8 cellular contexts compared by ENCODE assay signal in the genomic region with DNA sequence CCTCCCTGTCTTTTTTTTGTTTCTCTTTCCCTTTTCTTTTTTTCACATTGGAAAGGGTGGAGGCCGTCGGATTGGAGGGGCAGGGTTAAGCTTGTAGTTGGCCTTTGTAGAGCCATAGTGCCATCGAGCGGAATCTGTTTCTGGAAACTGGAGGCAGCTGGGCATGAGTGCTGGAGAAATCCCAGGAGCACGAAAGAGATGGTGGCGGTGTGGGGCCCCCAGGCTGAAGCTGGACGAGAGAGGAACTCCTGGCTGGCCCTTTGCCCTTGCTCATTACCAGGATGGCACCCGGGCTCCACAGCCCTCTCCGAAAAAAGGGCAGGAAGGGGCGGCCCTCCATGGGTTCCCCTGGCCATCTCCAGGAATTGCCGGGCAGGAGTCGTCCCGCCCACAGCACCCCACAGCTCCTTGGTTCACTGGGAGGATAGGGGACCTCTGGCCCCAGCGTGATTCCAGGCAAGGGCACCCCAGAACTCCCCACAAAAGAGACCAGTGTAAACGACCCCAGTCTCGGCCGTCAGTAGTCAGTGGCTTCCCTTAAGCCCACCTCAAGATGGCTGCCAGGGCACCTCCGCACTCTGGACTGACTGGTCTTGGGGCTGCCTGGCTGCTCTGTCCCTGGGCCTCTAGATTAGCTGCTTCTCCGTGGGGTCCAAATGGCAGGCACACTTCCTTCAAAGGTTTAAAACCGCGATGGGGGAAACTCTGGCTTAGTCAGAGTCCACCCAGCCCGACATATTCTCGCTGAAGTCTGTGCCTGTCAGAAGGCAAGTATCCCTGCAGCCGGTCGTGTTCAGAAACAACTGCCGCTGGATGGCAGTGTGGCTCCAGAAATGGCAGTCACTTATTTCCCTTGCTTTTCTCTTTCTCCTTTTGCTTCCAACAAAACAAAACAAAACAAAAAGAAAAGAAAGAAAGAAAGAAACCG.
A peak's percentile ranks its signal among the peaks of the same experiment; 100 is the strongest.
DNase-seq lines count a peak whose midpoint lies in the region; ATAC-seq and TF ChIP-seq lines count a peak whose summit lies in the region.

No MANE protein-coding gene starts in this region.

- H3K9me3 Mint-ChIP-seq in activated T-helper 17 cell treated with anti-CD3 and anti-CD28 coated beads, Interleukin-2, amount 50 U/mL, for 72 hours: no peaks in the 10 kb centered on the region
- peaks cover 27% of the 10 kb centered on the region for H3K9me3 Mint-ChIP-seq in neural progenitor cell

- ATAC-seq in GM21717 (IDR thresholded peaks at IDR 0.05; ENCODE audit: unreplicated experiment): peak; percentile 62
- peak; percentile 28 for ATAC-seq in activated T-helper 17 cell treated with anti-CD3 and anti-CD28 coated beads, Interleukin-2, amount 50 U/mL, for 72 hours (replicated peaks)

- no peak for DNase-seq in AG04450 (ENCODE audit: low read depth, low spot score)
- DNase-seq in NOMO-1 treated with dmso at 0.1 percent for 144 hours (lab: John Stamatoyannopoulos, UW; ENCODE audit: unreplicated experiment): peak; percentile 31
- DNase-seq in fibroblast of lung (ENCODE audit: low read depth in 2 of 2): peak; percentile 50 to 62
- DNase-seq in neural progenitor cell (ENCODE audit: low spot score): peak; percentile 87
- peak; percentile 61 to 65 for DNase-seq in thyroid gland
- DNase-seq in germinal center (ENCODE audit: low spot score): no peak

- TF ChIP-seq POLR2A in thyroid gland (IDR thresholded peaks at IDR 0.05): no peak

- peak overlapping the region; percentile 64 for H3K4me2 ChIP-seq in fibroblast of lung (ENCODE audit: extremely low read depth, insufficient read depth, low read length)
- H3K4me2 ChIP-seq in neural progenitor cell: peak overlapping the region; percentile 70

- no peaks in the 10 kb centered on the region for H3K9me3 ChIP-seq in AG04450 (ENCODE audit: control insufficient read depth, insufficient read depth, low read length)
- no peaks in the 10 kb centered on the region for H3K9me3 ChIP-seq in fibroblast of lung (ENCODE audit: control insufficient read depth, insufficient read depth, low read depth, low read length)
- H3K9me3 ChIP-seq in neural progenitor cell (ENCODE audit: low read depth): no peaks in the 10 kb centered on the region
- no peaks in the 10 kb centered on the region for H3K9me3 ChIP-seq in thyroid gland

- H3F3A ChIP-seq in neural progenitor cell (ENCODE audit: low read depth): peaks cover 13% of the 10 kb centered on the region

- H3K27ac ChIP-seq in AG04450 (ENCODE audit: low read depth, low read length) (no peak overlapping the region), fibroblast of lung (ENCODE audit: insufficient read depth, low read length) (no peak overlapping the region), neural progenitor cell (peak overlapping the region; percentile 81), thyroid gland (peak overlapping the region in 2 of 3 donors; percentile 67 to 71)

- H3K27me3 Mint-ChIP-seq in activated T-helper 17 cell treated with anti-CD3 and anti-CD28 coated beads, Interleukin-2, amount 50 U/mL, for 72 hours: no peaks in the 10 kb centered on the region
- H3K27me3 Mint-ChIP-seq in neural progenitor cell (ENCODE audit: insufficient read depth, low read depth): peaks cover 7% of the 10 kb centered on the region

- H2AFZ ChIP-seq in fibroblast of lung (ENCODE audit: low read length) (peak overlapping the region; percentile 33), neural progenitor cell (replicated peaks) (peak overlapping the region; percentile 66)

- H3K27ac Mint-ChIP-seq in activated T-helper 17 cell treated with anti-CD3 and anti-CD28 coated beads, Interleukin-2, amount 50 U/mL, for 72 hours: no peak overlapping the region
- H3K27ac Mint-ChIP-seq in neural progenitor cell: no peak overlapping the region

- CTCF ChIA-PET in AG04450 (lab: Charles Lee): interaction anchor here (0.7 to 1.0 kb wide), 3 partner anchors 9 to 319 kb away, joined by 3 to 5 read pairs (median 4); no protein-coding TSS in a partner anchor

- H4K20me1 ChIP-seq in fibroblast of lung (ENCODE audit: control insufficient read depth, extremely low read depth, insufficient read depth, low read length) (no peaks in the 10 kb centered on the region), neural progenitor cell (ENCODE audit: low read depth) (no peaks in the 10 kb centered on the region)

- no peak overlapping the region for H3K4me3 Mint-ChIP-seq in activated T-helper 17 cell treated with anti-CD3 and anti-CD28 coated beads, Interleukin-2, amount 50 U/mL, for 72 hours
- H3K4me3 Mint-ChIP-seq in neural progenitor cell: no peak overlapping the region

- no peaks in the 10 kb centered on the region for H3K4me1 ChIP-seq in fibroblast of lung (ENCODE audit: control insufficient read depth, extremely low read depth, insufficient read depth, low read length)
- peaks cover 13% of the 10 kb centered on the region for H3K4me1 ChIP-seq in neural progenitor cell
- H3K4me1 ChIP-seq in thyroid gland: peaks cover 10 to 16% of the 10 kb centered on the region in 2 donors

- peaks cover 26% of the 10 kb centered on the region for H3K36me3 Mint-ChIP-seq in activated T-helper 17 cell treated with anti-CD3 and anti-CD28 coated beads, Interleukin-2, amount 50 U/mL, for 72 hours (ENCODE audit: low read depth)
- H3K36me3 Mint-ChIP-seq in neural progenitor cell: peaks cover 22% of the 10 kb centered on the region

- intact Hi-C loops in thyroid gland (cut with DNase I): no loop called here

- H3K79me2 ChIP-seq in fibroblast of lung (ENCODE audit: control insufficient read depth, insufficient read depth, low read length): no peaks in the 10 kb centered on the region
- H3K79me2 ChIP-seq in neural progenitor cell (ENCODE audit: low read depth): peaks cover 22% of the 10 kb centered on the region

- POLR2A ChIA-PET in AG04450 (lab: Yijun Ruan, JAX): no interaction called here

- 44 to 58% methylated on average over 8 to 18 of the region's 27 CpGs for WGBS in thyroid gland, 2 donors

- H3K27me3 ChIP-seq in AG04450 (ENCODE audit: control insufficient read depth, insufficient read depth, low read length): no peaks in the 10 kb centered on the region
- no peaks in the 10 kb centered on the region for H3K27me3 ChIP-seq in fibroblast of lung (ENCODE audit: control insufficient read depth, insufficient read depth, low read length)
- H3K27me3 ChIP-seq in neural progenitor cell: no peaks in the 10 kb centered on the region
- no peaks in the 10 kb centered on the region for H3K27me3 ChIP-seq in thyroid gland

- H3K36me3 ChIP-seq in fibroblast of lung (ENCODE audit: control insufficient read depth, insufficient read depth, low read length) (no peaks in the 10 kb centered on the region), neural progenitor cell (no peaks in the 10 kb centered on the region), thyroid gland (no peaks in the 10 kb centered on the region)

- TF ChIP-seq CTCF in AG04450 (IDR thresholded peaks at IDR 0.05; ENCODE audit: low read depth, low read length) (peak; percentile 49), fibroblast of lung (conservative IDR thresholded peaks at IDR 0.05 in 1 of 2, IDR thresholded peaks at IDR 0.05 in 1 of 2; ENCODE audit: low read depth in 1 of 2, low read length in 2 of 2) (peak; percentile 43 to 49), neural progenitor cell (IDR thresholded peaks at IDR 0.05) (peak; percentile 79), thyroid gland (IDR thresholded peaks at IDR 0.05) (peak in 5 of 6 experiments; percentile 40 to 84 (median 45))

- H3K4me3 ChIP-seq in AG04450 (ENCODE audit: low read depth, low read length) (no peak overlapping the region), fibroblast of lung (replicated peaks in 1 of 4; ENCODE audit: control extremely low read depth in 1 of 4, insufficient read depth in 1 of 4, low read depth in 3 of 4, low read length in 4 of 4) (peak overlapping the region in 2 of 4 experiments; percentile 40 to 44), neural progenitor cell (peak overlapping the region; percentile 24), thyroid gland (replicated peaks in 1 of 3) (peak overlapping the region in 1 of 3 donors; percentile 40)

- H3K4me1 Mint-ChIP-seq in activated T-helper 17 cell treated with anti-CD3 and anti-CD28 coated beads, Interleukin-2, amount 50 U/mL, for 72 hours: peaks cover 25% of the 10 kb centered on the region
- peaks cover 4% of the 10 kb centered on the region for H3K4me1 Mint-ChIP-seq in neural progenitor cell

- H3K9ac ChIP-seq in fibroblast of lung (ENCODE audit: insufficient read depth, low read length) (no peak overlapping the region), neural progenitor cell (no peak overlapping the region)

Comparison
In these comparisons a context has a peak if more than half of its experiments do, and no peak if none do; other contexts are left out.
1. DNase-seq: peak in NOMO-1 treated with dmso at 0.1 percent for 144 hours (single experiment), fibroblast of lung (2 of 2), neural progenitor cell (single experiment) and thyroid gland (2 of 2); none in AG04450 (single experiment) and germinal center (single experiment).
2. H3K27ac ChIP-seq: peak in neural progenitor cell (single experiment) and thyroid gland (2 of 3); none in AG04450 (single experiment) and fibroblast of lung (single experiment).
3. Peak in every context shown above with its lines, with median percentiles within 50 percentile points of each other: CTCF ChIP-seq.